8 cellular contexts compared by ENCODE assay signal in the genomic region with DNA sequence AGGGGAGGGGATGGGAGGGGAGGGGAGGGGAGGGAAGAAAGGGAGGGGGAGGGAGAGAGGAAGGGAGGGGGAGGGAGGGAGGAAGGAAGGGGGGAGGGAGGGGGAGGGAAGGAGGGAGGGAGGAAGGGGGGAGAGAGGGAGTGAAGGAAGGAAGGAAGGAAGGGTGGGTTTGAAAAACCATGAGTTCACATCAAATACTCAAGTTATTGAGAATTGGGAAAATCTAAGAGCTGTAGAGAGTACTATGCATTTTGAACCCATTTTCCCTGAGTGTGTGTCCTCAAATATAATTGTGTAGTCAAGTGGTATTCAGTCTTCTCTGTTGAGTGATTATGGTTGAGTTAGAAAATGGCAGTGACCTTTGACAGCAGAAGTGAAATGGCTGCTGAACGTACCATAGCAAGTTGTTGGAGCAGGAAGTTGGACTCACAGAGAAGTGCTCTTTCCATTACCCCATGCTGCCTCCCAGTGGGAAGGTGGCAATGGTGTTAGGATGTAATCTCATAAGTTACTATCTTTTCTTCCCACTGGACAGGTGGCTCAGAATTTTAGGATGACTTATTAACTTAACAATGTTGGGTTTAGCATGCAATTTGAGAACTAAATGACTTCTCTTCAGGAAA.
A peak's percentile ranks its signal among the peaks of the same experiment; 100 is the strongest.
DNase-seq lines count a peak whose midpoint lies in the region; ATAC-seq lines count a peak whose summit lies in the region.

No MANE protein-coding gene starts in this region.

- H3K4me1 Mint-ChIP-seq in activated T-cell treated with anti-CD3 and anti-CD28 coated beads, Interleukin-2, amount 50 U/mL, for 4 hours (ENCODE audit: low read depth) = peaks cover 35% of the 10 kb centered on the region
- peaks cover 58% of the 10 kb centered on the region for H3K4me1 Mint-ChIP-seq in stimulated activated effector memory CD8-positive, alpha-beta T cell treated with anti-CD3 and anti-CD28 coated beads, Interleukin-12 subunit alpha, Interleukin-12 subunit beta, amount 100 ng/mL, for 72 hours

- H3K4me3 Mint-ChIP-seq in activated T-cell treated with anti-CD3 and anti-CD28 coated beads, Interleukin-2, amount 50 U/mL, for 4 hours = no peak overlapping the region
- H3K4me3 Mint-ChIP-seq in stimulated activated effector memory CD8-positive, alpha-beta T cell treated with anti-CD3 and anti-CD28 coated beads, Interleukin-12 subunit alpha, Interleukin-12 subunit beta, amount 100 ng/mL, for 72 hours = peak overlapping the region; percentile 40

- intact Hi-C loops in left cardiac atrium (cut with DNase I) = loop anchor here in 1 of 2 donors (10.0 kb wide), 2 partner anchors 50 to 760 kb away; no protein-coding TSS in a partner anchor

- peak overlapping the region; percentile 89 for H3K27ac Mint-ChIP-seq in stimulated activated effector memory CD8-positive, alpha-beta T cell treated with anti-CD3 and anti-CD28 coated beads, Interleukin-12 subunit alpha, Interleukin-12 subunit beta, amount 100 ng/mL, for 72 hours

- peak; percentile 35 for DNase-seq in NCI-H1694 treated with DMSO at 0.1 percent for 48 hours (lab: John Stamatoyannopoulos, UW)
- no peak for DNase-seq in NCI-H1694 (lab: John Stamatoyannopoulos, UW)
- DNase-seq in NCI-H1105 (lab: John Stamatoyannopoulos, UW) = peak; percentile 16
- DNase-seq in activated T-cell treated with anti-CD3 and anti-CD28 coated beads, Interleukin-2, amount 50 U/mL, for 4 hours = no peak
- DNase-seq in left cardiac atrium = peak; percentile 31
- no peak for DNase-seq in stimulated activated effector memory CD8-positive, alpha-beta T cell treated with anti-CD3 and anti-CD28 coated beads, Interleukin-12 subunit alpha, Interleukin-12 subunit beta, amount 100 ng/mL, for 72 hours (ENCODE audit: low spot score in 2 of 2)
- DNase-seq in T-helper 9 cell = no peak

- H3K9me3 Mint-ChIP-seq in activated T-cell treated with anti-CD3 and anti-CD28 coated beads, Interleukin-2, amount 50 U/mL, for 4 hours = peaks cover 12% of the 10 kb centered on the region
- H3K9me3 Mint-ChIP-seq in stimulated activated effector memory CD8-positive, alpha-beta T cell treated with anti-CD3 and anti-CD28 coated beads, Interleukin-12 subunit alpha, Interleukin-12 subunit beta, amount 100 ng/mL, for 72 hours = peaks cover 8% of the 10 kb centered on the region

- peak; percentile 80 for ATAC-seq in GM21447 (IDR thresholded peaks at IDR 0.05; ENCODE audit: unreplicated experiment)
- ATAC-seq in activated T-cell treated with anti-CD3 and anti-CD28 coated beads, Interleukin-2, amount 50 U/mL, for 4 hours = peak; percentile 26 to 42
- peak; percentile 50 to 72 for ATAC-seq in left cardiac atrium
- no peak for ATAC-seq in stimulated activated effector memory CD8-positive, alpha-beta T cell treated with anti-CD3 and anti-CD28 coated beads, Interleukin-12 subunit alpha, Interleukin-12 subunit beta, amount 100 ng/mL, for 72 hours

- no peaks in the 10 kb centered on the region for H3K36me3 Mint-ChIP-seq in activated T-cell treated with anti-CD3 and anti-CD28 coated beads, Interleukin-2, amount 50 U/mL, for 4 hours (ENCODE audit: insufficient read depth)
- peaks cover 8% of the 10 kb centered on the region for H3K36me3 Mint-ChIP-seq in stimulated activated effector memory CD8-positive, alpha-beta T cell treated with anti-CD3 and anti-CD28 coated beads, Interleukin-12 subunit alpha, Interleukin-12 subunit beta, amount 100 ng/mL, for 72 hours

- H3K27me3 Mint-ChIP-seq in activated T-cell treated with anti-CD3 and anti-CD28 coated beads, Interleukin-2, amount 50 U/mL, for 4 hours (ENCODE audit: low read depth) = no peaks in the 10 kb centered on the region

Comparison
In these comparisons a context has a peak if more than half of its experiments do, and no peak if none do; other contexts are left out.
1. DNase-seq: peak in NCI-H1694 treated with DMSO at 0.1 percent for 48 hours (single experiment), NCI-H1105 (single experiment) and left cardiac atrium (single experiment); none in NCI-H1694 (single experiment), activated T-cell treated with anti-CD3 and anti-CD28 coated beads, Interleukin-2, amount 50 U/mL, for 4 hours (single experiment), stimulated activated effector memory CD8-positive, alpha-beta T cell treated with anti-CD3 and anti-CD28 coated beads, Interleukin-12 subunit alpha, Interleukin-12 subunit beta, amount 100 ng/mL, for 72 hours (0 of 2) and T-helper 9 cell (single experiment).